ENCODE assay signal across 8 cellular contexts in the genomic region with DNA sequence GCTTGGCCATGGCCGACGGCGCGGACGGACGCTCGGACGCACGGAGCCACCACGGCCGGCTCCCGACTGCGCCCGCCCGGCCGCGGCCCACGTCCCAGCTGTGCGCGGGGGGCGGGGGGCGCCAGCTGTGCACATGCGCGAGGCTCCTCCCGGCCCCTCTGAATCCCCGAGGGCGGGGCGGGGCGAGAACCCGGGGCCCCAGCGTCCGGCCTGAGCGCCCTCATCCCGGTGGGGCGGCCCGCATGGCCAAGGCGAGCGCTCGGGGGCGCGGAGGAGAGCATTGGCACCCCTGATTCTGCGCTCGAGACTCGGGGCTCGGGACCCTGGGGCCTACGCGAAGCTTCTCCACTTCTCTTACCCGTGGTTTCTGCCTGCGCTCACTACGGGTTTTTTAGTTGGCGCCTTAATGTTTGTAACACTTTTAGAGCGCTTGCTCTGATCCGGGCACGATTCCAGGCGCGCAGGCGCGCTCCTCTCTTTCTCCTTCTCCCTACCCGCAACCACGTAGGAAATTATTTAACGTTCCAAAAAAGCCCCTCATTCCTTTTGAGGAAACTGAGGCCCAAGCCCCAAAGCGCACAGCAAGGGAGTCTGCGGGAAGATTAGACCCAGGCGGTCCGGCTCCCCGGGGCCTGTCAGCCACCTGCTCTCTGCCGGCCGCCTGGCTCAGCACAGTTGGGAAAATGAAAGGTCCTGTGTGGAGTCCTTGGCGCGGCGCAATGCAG. TPM values are rescaled to one million over a fixed set of nuclear protein-coding genes. Genes with fewer than 3 reads are reported as not detected.
DNase-seq lines count a peak whose midpoint lies in the region; ATAC-seq and TF ChIP-seq lines count a peak whose summit lies in the region.

A gene with protein sequence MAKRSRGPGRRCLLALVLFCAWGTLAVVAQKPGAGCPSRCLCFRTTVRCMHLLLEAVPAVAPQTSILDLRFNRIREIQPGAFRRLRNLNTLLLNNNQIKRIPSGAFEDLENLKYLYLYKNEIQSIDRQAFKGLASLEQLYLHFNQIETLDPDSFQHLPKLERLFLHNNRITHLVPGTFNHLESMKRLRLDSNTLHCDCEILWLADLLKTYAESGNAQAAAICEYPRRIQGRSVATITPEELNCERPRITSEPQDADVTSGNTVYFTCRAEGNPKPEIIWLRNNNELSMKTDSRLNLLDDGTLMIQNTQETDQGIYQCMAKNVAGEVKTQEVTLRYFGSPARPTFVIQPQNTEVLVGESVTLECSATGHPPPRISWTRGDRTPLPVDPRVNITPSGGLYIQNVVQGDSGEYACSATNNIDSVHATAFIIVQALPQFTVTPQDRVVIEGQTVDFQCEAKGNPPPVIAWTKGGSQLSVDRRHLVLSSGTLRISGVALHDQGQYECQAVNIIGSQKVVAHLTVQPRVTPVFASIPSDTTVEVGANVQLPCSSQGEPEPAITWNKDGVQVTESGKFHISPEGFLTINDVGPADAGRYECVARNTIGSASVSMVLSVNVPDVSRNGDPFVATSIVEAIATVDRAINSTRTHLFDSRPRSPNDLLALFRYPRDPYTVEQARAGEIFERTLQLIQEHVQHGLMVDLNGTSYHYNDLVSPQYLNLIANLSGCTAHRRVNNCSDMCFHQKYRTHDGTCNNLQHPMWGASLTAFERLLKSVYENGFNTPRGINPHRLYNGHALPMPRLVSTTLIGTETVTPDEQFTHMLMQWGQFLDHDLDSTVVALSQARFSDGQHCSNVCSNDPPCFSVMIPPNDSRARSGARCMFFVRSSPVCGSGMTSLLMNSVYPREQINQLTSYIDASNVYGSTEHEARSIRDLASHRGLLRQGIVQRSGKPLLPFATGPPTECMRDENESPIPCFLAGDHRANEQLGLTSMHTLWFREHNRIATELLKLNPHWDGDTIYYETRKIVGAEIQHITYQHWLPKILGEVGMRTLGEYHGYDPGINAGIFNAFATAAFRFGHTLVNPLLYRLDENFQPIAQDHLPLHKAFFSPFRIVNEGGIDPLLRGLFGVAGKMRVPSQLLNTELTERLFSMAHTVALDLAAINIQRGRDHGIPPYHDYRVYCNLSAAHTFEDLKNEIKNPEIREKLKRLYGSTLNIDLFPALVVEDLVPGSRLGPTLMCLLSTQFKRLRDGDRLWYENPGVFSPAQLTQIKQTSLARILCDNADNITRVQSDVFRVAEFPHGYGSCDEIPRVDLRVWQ (N-terminal part only) (minus strand): TSS at position 70 of the 725 bp plus-strand sequence. CDS start 60 bp downstream, at position 10.

- H3K27me3 Mint-ChIP-seq in nephron (ENCODE audit: low read depth): peaks cover 20% of the 10 kb centered on the region
- peaks cover 30 to 37% of the 10 kb centered on the region in 2 donors for H3K27me3 Mint-ChIP-seq in CD4-positive, alpha-beta memory T cell

- peaks cover 25% of the 10 kb centered on the region for H3K36me3 Mint-ChIP-seq in nephron (ENCODE audit: low read depth)
- no peaks in the 10 kb centered on the region for H3K36me3 Mint-ChIP-seq in CD4-positive, alpha-beta memory T cell

- CTCF ChIA-PET in HEK293T (lab: Yijun Ruan, JAX): no interaction called here
- CTCF ChIA-PET in CD4-positive, alpha-beta memory T cell (lab: Charles Lee; ENCODE audit: partially characterized antibody): no interaction called here

- no peaks in the 10 kb centered on the region for H3K9me3 Mint-ChIP-seq in nephron
- H3K9me3 Mint-ChIP-seq in CD4-positive, alpha-beta memory T cell: peaks cover 0 to 7% (median 0%) of the 10 kb centered on the region in 8 donors

- H3K4me3 ChIP-seq in SK-N-MC: peak within 1 kb of the TSS; percentile 90
- H3K4me3 ChIP-seq in fibroblast of pulmonary artery (replicated peaks; ENCODE audit: low read depth, low read length): peak within 1 kb of the TSS; percentile 71
- H3K4me3 ChIP-seq in CD4-positive, alpha-beta memory T cell (ENCODE audit: low read length in 2 of 2): no peak within 1 kb of the TSS

- DNase-seq in HEK293T (ENCODE audit: extremely low spot score) (peak; percentile 39), SK-N-MC (ENCODE audit: low read depth, low spot score) (no peak), fibroblast of pulmonary artery (ENCODE audit: low read depth) (peak; percentile 73), NCI-H1694 treated with DMSO at 0.1 percent for 48 hours (lab: John Stamatoyannopoulos, UW) (no peak)
- DNase-seq in stimulated activated naive CD8-positive, alpha-beta T cell treated with anti-CD3 and anti-CD28 coated beads, Interleukin-15, Interleukin-2, amounts not matched to agents 100 U/mL and 50 U/mL, for 24 hours: no peak
- no peak for DNase-seq in CD4-positive, alpha-beta memory T cell

- no peaks in the 10 kb centered on the region for H3K27me3 ChIP-seq in CD4-positive, alpha-beta memory T cell (ENCODE audit: insufficient read depth, low read length)

- ATAC-seq in HG03442 (IDR thresholded peaks at IDR 0.05; ENCODE audit: unreplicated experiment): no peak
- ATAC-seq in stimulated activated naive CD8-positive, alpha-beta T cell treated with anti-CD3 and anti-CD28 coated beads, Interleukin-15, Interleukin-2, amounts not matched to agents 100 U/mL and 50 U/mL, for 24 hours: no peak

- peak within 1 kb of the TSS; percentile 86 for H3K9ac ChIP-seq in SK-N-MC (ENCODE audit: insufficient read length)

- no peaks in the 10 kb centered on the region for H3K9me3 ChIP-seq in SK-N-MC (ENCODE audit: low read depth, low read length)
- no peaks in the 10 kb centered on the region for H3K9me3 ChIP-seq in CD4-positive, alpha-beta memory T cell (ENCODE audit: control insufficient read depth in 1 of 2, low read length in 2 of 2)

- peak within 1 kb of the TSS; percentile 96 to 100 (median 98) for H3K4me3 Mint-ChIP-seq in nephron
- H3K4me3 Mint-ChIP-seq in CD4-positive, alpha-beta memory T cell: peak within 1 kb of the TSS in 4 of 8 donors; percentile 10 to 45 (median 34)

- H3K27ac Mint-ChIP-seq in nephron: peak within 1 kb of the TSS; percentile 97 to 99 (median 98)
- H3K27ac Mint-ChIP-seq in CD4-positive, alpha-beta memory T cell: peak within 1 kb of the TSS in 1 of 7 donors; percentile 84

- POLR2A ChIA-PET in HEK293T (lab: Yijun Ruan, JAX): interaction anchor here (1.0 kb wide), 1 partner anchor 15 kb away, joined by 3 read pairs; no protein-coding TSS in a partner anchor
- POLR2A ChIA-PET in CD4-positive, alpha-beta memory T cell (lab: Charles Lee; ENCODE audit: partially characterized antibody): no interaction called here

- H3K36me3 ChIP-seq in SK-N-MC (ENCODE audit: insufficient read depth, low read length): peaks cover 17% of the 10 kb centered on the region
- no peaks in the 10 kb centered on the region for H3K36me3 ChIP-seq in CD4-positive, alpha-beta memory T cell (ENCODE audit: insufficient read depth, low read length)

- TF ChIP-seq CTCF in fibroblast of pulmonary artery (IDR thresholded peaks at IDR 0.05; ENCODE audit: low read length, missing control alignments) (no peak), nephron (IDR thresholded peaks at IDR 0.05; ENCODE audit: unreplicated experiment in 3 of 3) (no peak)

- peaks cover 39% of the 10 kb centered on the region for H3K4me1 Mint-ChIP-seq in nephron
- peaks cover 3 to 12% (median 9%) of the 10 kb centered on the region in 4 donors for H3K4me1 Mint-ChIP-seq in CD4-positive, alpha-beta memory T cell

- no peaks in the 10 kb centered on the region for H3K4me1 ChIP-seq in CD4-positive, alpha-beta memory T cell (ENCODE audit: insufficient read depth, low read length)

- intact Hi-C loops in CD4-positive, alpha-beta memory T cell (cut with micrococcal nuclease): no loop called here

- H3K27ac ChIP-seq in SK-N-MC: peak within 1 kb of the TSS; percentile 88
- H3K27ac ChIP-seq in CD4-positive, alpha-beta memory T cell (ENCODE audit: low read depth, low read length): no peak within 1 kb of the TSS

TF ChIP-seq in HEK293T, 16 proteins besides CTCF, POLR2A, EP300 and RAD21:
- TF ChIP-seq NFRKB (IDR thresholded peaks at IDR 0.05) (no peak), FOXA1 (IDR thresholded peaks at IDR 0.05) (no peak), BHLHE40 (IDR thresholded peaks at IDR 0.05; ENCODE audit: borderline replicate concordance) (no peak), HDGF (IDR thresholded peaks at IDR 0.05; ENCODE audit: borderline replicate concordance) (no peak), LEF1 (IDR thresholded peaks at IDR 0.05; ENCODE audit: borderline replicate concordance) (no peak), SUZ12 (IDR thresholded peaks at IDR 0.05) (no peak), ELF4 (IDR thresholded peaks at IDR 0.05) (no peak), ARNT (IDR thresholded peaks at IDR 0.05) (no peak), ZNF384 (IDR thresholded peaks at IDR 0.05) (no peak), FOXK2 (IDR thresholded peaks at IDR 0.05) (no peak), TARDBP (IDR thresholded peaks at IDR 0.05) (no peak), FOXM1 (IDR thresholded peaks at IDR 0.05; ENCODE audit: borderline replicate concordance) (no peak), SP1 (IDR thresholded peaks at IDR 0.05) (no peak), L3MBTL2 (conservative IDR thresholded peaks at IDR 0.05) (no peak), CTBP1 (IDR thresholded peaks at IDR 0.05; ENCODE audit: borderline replicate concordance) (no peak)
- TF ChIP-seq, protein P1, sequence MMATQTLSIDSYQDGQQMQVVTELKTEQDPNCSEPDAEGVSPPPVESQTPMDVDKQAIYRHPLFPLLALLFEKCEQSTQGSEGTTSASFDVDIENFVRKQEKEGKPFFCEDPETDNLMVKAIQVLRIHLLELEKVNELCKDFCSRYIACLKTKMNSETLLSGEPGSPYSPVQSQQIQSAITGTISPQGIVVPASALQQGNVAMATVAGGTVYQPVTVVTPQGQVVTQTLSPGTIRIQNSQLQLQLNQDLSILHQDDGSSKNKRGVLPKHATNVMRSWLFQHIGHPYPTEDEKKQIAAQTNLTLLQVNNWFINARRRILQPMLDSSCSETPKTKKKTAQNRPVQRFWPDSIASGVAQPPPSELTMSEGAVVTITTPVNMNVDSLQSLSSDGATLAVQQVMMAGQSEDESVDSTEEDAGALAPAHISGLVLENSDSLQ (IDR thresholded peaks at IDR 0.05): no peak

RNA-seq across cellular contexts. Expression of the gene that starts here (rescaled TPM):
- not detected for total RNA-seq in CD4-positive, alpha-beta memory T cell
- polyA plus RNA-seq in CD4-positive, alpha-beta memory T cell: under 1 TPM in 1 of 2 donors, not detected in 1; 0.79 TPM

Comparison
In these comparisons a context has a peak if more than half of its experiments do, and no peak if none do; other contexts are left out.
1. DNase-seq: peak in HEK293T (single experiment) and fibroblast of pulmonary artery (single experiment); none in SK-N-MC (single experiment), NCI-H1694 treated with DMSO at 0.1 percent for 48 hours (single experiment), stimulated activated naive CD8-positive, alpha-beta T cell treated with anti-CD3 and anti-CD28 coated beads, Interleukin-15, Interleukin-2, amounts not matched to agents 100 U/mL and 50 U/mL, for 24 hours (single experiment) and CD4-positive, alpha-beta memory T cell (0 of 5).
2. H3K4me3 ChIP-seq: peak in SK-N-MC (single experiment) and fibroblast of pulmonary artery (single experiment); none in CD4-positive, alpha-beta memory T cell (0 of 2).